8 cellular contexts compared by ENCODE assay signal in the genomic region with DNA sequence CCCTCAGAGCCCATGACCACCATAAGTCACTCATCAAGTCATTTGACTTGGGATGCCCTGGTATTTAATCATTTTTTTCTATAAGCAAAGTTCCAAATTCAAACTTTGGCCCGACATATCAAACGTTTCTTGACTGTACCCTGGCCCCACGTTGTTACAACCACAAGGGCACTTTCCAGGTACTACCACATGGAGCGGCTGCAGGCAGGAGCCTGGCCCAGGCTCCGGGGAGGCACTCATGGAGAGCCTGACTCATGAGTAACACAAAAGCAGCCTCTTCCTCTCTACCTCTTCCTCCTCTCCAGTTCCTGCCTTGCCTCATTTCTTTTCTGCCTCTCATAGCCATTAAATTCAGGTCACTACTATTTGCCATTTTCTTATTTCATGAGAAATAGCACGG.
DNase-seq lines count a peak whose midpoint lies in the region; TF ChIP-seq lines count a peak whose summit lies in the region.
"Not testable (repeated sequence)": the region's sequence is repeated elsewhere in the genome, so short reads cannot be mapped to it uniquely, and the experiment has no call there.

No MANE protein-coding gene starts in this region.

- H3K36me3 Mint-ChIP-seq in activated CD4-positive, alpha-beta T cell treated with anti-CD3 and anti-CD28 coated beads, Interleukin-2, amount 10 ng/mL, durations not matched to agents 7 days and 5 days (ENCODE audit: low read depth); activated naive CD8-positive, alpha-beta T cell treated with anti-CD3 and anti-CD28 coated beads for 36 hours: not testable (repeated sequence)

- H4K20me1 ChIP-seq in fibroblast of lung (ENCODE audit: control insufficient read depth, extremely low read depth, insufficient read depth, low read length) = not testable (repeated sequence)

- not testable (repeated sequence) for TF ChIP-seq CTCF in fibroblast of lung (conservative IDR thresholded peaks at IDR 0.05 in 1 of 2, IDR thresholded peaks at IDR 0.05 in 1 of 2; ENCODE audit: low read depth in 1 of 2, low read length in 2 of 2)

- not testable (repeated sequence) for H2AFZ ChIP-seq in fibroblast of lung (ENCODE audit: low read length); mesenchymal stem cell (ENCODE audit: low read depth, low read length)

- H3K4me3 ChIP-seq in fibroblast of lung (replicated peaks in 1 of 4; ENCODE audit: control extremely low read depth in 1 of 4, insufficient read depth in 1 of 4, low read depth in 3 of 4, low read length in 4 of 4); mesenchymal stem cell (ENCODE audit: insufficient read depth in 1 of 2, low read depth in 1 of 2, low read length in 2 of 2): not testable (repeated sequence)

- not testable (repeated sequence) for H3K4ac ChIP-seq in mesenchymal stem cell (ENCODE audit: low read depth in 1 of 2, low read length in 2 of 2)

- 77% methylated on average over 3 of the region's 6 CpGs for WGBS in mesenchymal stem cell

- not testable (repeated sequence) for H3K79me1 ChIP-seq in mesenchymal stem cell (replicated peaks; ENCODE audit: low read length, poor library complexity, severe bottlenecking)

- not testable (repeated sequence) for H3K27ac Mint-ChIP-seq in activated CD4-positive, alpha-beta T cell treated with anti-CD3 and anti-CD28 coated beads, Interleukin-2, amount 10 ng/mL, durations not matched to agents 7 days and 5 days; activated naive CD8-positive, alpha-beta T cell treated with anti-CD3 and anti-CD28 coated beads for 36 hours

- H3K14ac ChIP-seq in mesenchymal stem cell (ENCODE audit: low read length in 2 of 2) = not testable (repeated sequence)

- H3K9me3 Mint-ChIP-seq in activated CD4-positive, alpha-beta T cell treated with anti-CD3 and anti-CD28 coated beads, Interleukin-2, amount 10 ng/mL, durations not matched to agents 7 days and 5 days; activated naive CD8-positive, alpha-beta T cell treated with anti-CD3 and anti-CD28 coated beads for 36 hours: not testable (repeated sequence)

- H3K36me3 ChIP-seq in fibroblast of lung (ENCODE audit: control insufficient read depth, insufficient read depth, low read length); mesenchymal stem cell (ENCODE audit: control insufficient read depth in 1 of 2, insufficient read depth in 2 of 2, low read depth in 1 of 2, low read length in 2 of 2): not testable (repeated sequence)

- not testable (repeated sequence) for H2BK12ac ChIP-seq in mesenchymal stem cell (ENCODE audit: low read length in 2 of 2)

- H3K79me2 ChIP-seq in fibroblast of lung (ENCODE audit: control insufficient read depth, insufficient read depth, low read length) = not testable (repeated sequence)

- CTCF ChIA-PET in activated CD4-positive, alpha-beta T cell treated with anti-CD3 and anti-CD28 coated beads, Interleukin-2, amount 10 ng/mL, durations not matched to agents 7 days and 5 days (lab: Charles Lee) = not testable (repeated sequence)

- H2BK5ac ChIP-seq in mesenchymal stem cell (ENCODE audit: low read depth, low read length, poor library complexity, severe bottlenecking) = not testable (repeated sequence)

- not testable (repeated sequence) for H3K18ac ChIP-seq in mesenchymal stem cell (ENCODE audit: low read depth in 1 of 2, low read length in 2 of 2)

- H4K91ac ChIP-seq in mesenchymal stem cell (ENCODE audit: low read length) = not testable (repeated sequence)

- not testable (repeated sequence) for H3K27me3 Mint-ChIP-seq in activated CD4-positive, alpha-beta T cell treated with anti-CD3 and anti-CD28 coated beads, Interleukin-2, amount 10 ng/mL, durations not matched to agents 7 days and 5 days; activated naive CD8-positive, alpha-beta T cell treated with anti-CD3 and anti-CD28 coated beads for 36 hours

- not testable (repeated sequence) for H2BK15ac ChIP-seq in mesenchymal stem cell (ENCODE audit: low read depth, poor library complexity, severe bottlenecking)

- H3K4me1 ChIP-seq in fibroblast of lung (ENCODE audit: control insufficient read depth, extremely low read depth, insufficient read depth, low read length); mesenchymal stem cell (ENCODE audit: control insufficient read depth, insufficient read depth, low read depth, low read length): not testable (repeated sequence)

- not testable (repeated sequence) for H2AK5ac ChIP-seq in mesenchymal stem cell (ENCODE audit: low read length, severe bottlenecking)

- not testable (repeated sequence) for H3K27ac ChIP-seq in fibroblast of lung (ENCODE audit: insufficient read depth, low read length); mesenchymal stem cell (ENCODE audit: low read length, poor library complexity, severe bottlenecking)

- not testable (repeated sequence) for H3K4me1 Mint-ChIP-seq in activated CD4-positive, alpha-beta T cell treated with anti-CD3 and anti-CD28 coated beads, Interleukin-2, amount 10 ng/mL, durations not matched to agents 7 days and 5 days; activated naive CD8-positive, alpha-beta T cell treated with anti-CD3 and anti-CD28 coated beads for 36 hours

- H4K8ac ChIP-seq in mesenchymal stem cell (ENCODE audit: low read length) = not testable (repeated sequence)

- not testable (repeated sequence) for H3K4me3 Mint-ChIP-seq in activated CD4-positive, alpha-beta T cell treated with anti-CD3 and anti-CD28 coated beads, Interleukin-2, amount 10 ng/mL, durations not matched to agents 7 days and 5 days; activated naive CD8-positive, alpha-beta T cell treated with anti-CD3 and anti-CD28 coated beads for 36 hours

- in situ Hi-C loops in SK-MEL-5 (cut with HindIII; ENCODE audit: low pct_unique_long_range_greater_than_20kb, low sequenced_read_pairs) = not testable (repeated sequence)

- DNase-seq in Daoy (ENCODE audit: low read depth) (peak; percentile 59), HuH-7 (ENCODE audit: low spot score) (peak; percentile 1), SK-MEL-5 (ENCODE audit: low read depth, low spot score) (peak; percentile 45), fibroblast of lung (ENCODE audit: low read depth in 2 of 2) (peak; percentile 5 to 24), mesenchymal stem cell (peak; percentile 20)
- peak; percentile 16 for DNase-seq in activated CD4-positive, alpha-beta T cell treated with anti-CD3 and anti-CD28 coated beads, Interleukin-2, amount 10 ng/mL, durations not matched to agents 7 days and 5 days
- DNase-seq in activated naive CD8-positive, alpha-beta T cell treated with anti-CD3 and anti-CD28 coated beads for 36 hours = peak; percentile 21
- DNase-seq in stimulated activated CD8-positive, alpha-beta memory T cell treated with anti-CD3 and anti-CD28 coated beads, Interleukin-4, amount 100 ng/mL, for 24 hours (ENCODE audit: low read depth) = peak; percentile 9

- H3K9ac ChIP-seq in fibroblast of lung (ENCODE audit: insufficient read depth, low read length); mesenchymal stem cell (ENCODE audit: low read length): not testable (repeated sequence)

- not testable (repeated sequence) for H3K4me2 ChIP-seq in fibroblast of lung (ENCODE audit: extremely low read depth, insufficient read depth, low read length); mesenchymal stem cell (ENCODE audit: low read length, poor library complexity, severe bottlenecking)

- not testable (repeated sequence) for H3K27me3 ChIP-seq in fibroblast of lung (ENCODE audit: control insufficient read depth, insufficient read depth, low read length); mesenchymal stem cell (ENCODE audit: control insufficient read depth in 1 of 2, insufficient read depth in 1 of 2, low read length in 2 of 2)

- not testable (repeated sequence) for H2BK120ac ChIP-seq in mesenchymal stem cell (ENCODE audit: low read depth, low read length)

- POLR2A ChIA-PET in activated CD4-positive, alpha-beta T cell treated with anti-CD3 and anti-CD28 coated beads, Interleukin-2, amount 10 ng/mL, durations not matched to agents 7 days and 5 days (lab: Charles Lee) = not testable (repeated sequence)

- H3K9me3 ChIP-seq in fibroblast of lung (ENCODE audit: control insufficient read depth, insufficient read depth, low read depth, low read length); mesenchymal stem cell (ENCODE audit: control insufficient read depth, low read length): not testable (repeated sequence)

- H3K23ac ChIP-seq in mesenchymal stem cell (ENCODE audit: low read length in 2 of 2) = not testable (repeated sequence)

Comparison
In these comparisons a context has a peak if more than half of its experiments do, and no peak if none do; other contexts are left out.
1. DNase-seq: peak in every context shown above with its lines; median percentile 59 in Daoy; 45 in SK-MEL-5; 21 in activated naive CD8-positive, alpha-beta T cell treated with anti-CD3 and anti-CD28 coated beads for 36 hours; 20 in mesenchymal stem cell; 16 in activated CD4-positive, alpha-beta T cell treated with anti-CD3 and anti-CD28 coated beads, Interleukin-2, amount 10 ng/mL, durations not matched to agents 7 days and 5 days; 14 in fibroblast of lung; 9 in stimulated activated CD8-positive, alpha-beta memory T cell treated with anti-CD3 and anti-CD28 coated beads, Interleukin-4, amount 100 ng/mL, for 24 hours; 1 in HuH-7.